In genomic region chr11:9850224-9850895, GRCh38 we compare ENCODE assay signal across 13 cellular contexts.
"Had no signal": no experiment of that assay in that cellular context is flagged by ENCODE, and none has a peak within 500 bp of the region (broad histone marks: within the 10 kb centered on the region; RNA-seq: fewer than 3 reads in every experiment).

No MANE protein-coding gene starts in this region.

- H3K4me1 Mint-ChIP-seq: stimulated activated effector memory CD8-positive, alpha-beta T cell treated with anti-CD3 and anti-CD28 coated beads, Interleukin-12 subunit alpha, Interleukin-12 subunit beta, amount 100 ng/mL, for 72 hours had no signal

- H3K4me1 ChIP-seq: right atrium auricular region, tibial nerve had no signal

- H3K4me3 ChIP-seq: coronary artery, lung, right atrium auricular region, tibial nerve had no signal

- ATAC-seq: left colon; stimulated activated effector memory CD8-positive, alpha-beta T cell treated with anti-CD3 and anti-CD28 coated beads, Interleukin-12 subunit alpha, Interleukin-12 subunit beta, amount 100 ng/mL, for 72 hours had no signal

- H3K27ac ChIP-seq: coronary artery, right atrium auricular region, tibial nerve had no signal

- H3K27me3 ChIP-seq: right atrium auricular region, tibial nerve had no signal

- DNase-seq: activated CD4-positive, alpha-beta T cell treated with anti-CD3 and anti-CD28 coated beads, Interleukin-2, amount 50 U/mL, for 4 hours; activated CD4-positive, CD25-positive, alpha-beta regulatory T cell treated with anti-CD3 and anti-CD28 coated beads, Interleukin-2, amount 50 U/mL, for 72 hours; activated gamma-delta T cell; activated T-cell treated with anti-CD3 and anti-CD28 coated beads, Interleukin-2, amount 50 U/mL, for 48 hours; effector CD8-positive, alpha-beta T cell; left colon; naive B cell; posterior cingulate gyrus had no signal

- H3K27ac Mint-ChIP-seq: stimulated activated effector memory CD8-positive, alpha-beta T cell treated with anti-CD3 and anti-CD28 coated beads, Interleukin-12 subunit alpha, Interleukin-12 subunit beta, amount 100 ng/mL, for 72 hours had no signal

- H3K9me3 Mint-ChIP-seq: naive B cell; stimulated activated effector memory CD8-positive, alpha-beta T cell treated with anti-CD3 and anti-CD28 coated beads, Interleukin-12 subunit alpha, Interleukin-12 subunit beta, amount 100 ng/mL, for 72 hours had no signal

- H3K4me3 Mint-ChIP-seq: naive B cell; stimulated activated effector memory CD8-positive, alpha-beta T cell treated with anti-CD3 and anti-CD28 coated beads, Interleukin-12 subunit alpha, Interleukin-12 subunit beta, amount 100 ng/mL, for 72 hours had no signal

- H3K27me3 Mint-ChIP-seq: naive B cell had no signal
